ENCODE assay signal across 1 cellular context in the genomic region with DNA sequence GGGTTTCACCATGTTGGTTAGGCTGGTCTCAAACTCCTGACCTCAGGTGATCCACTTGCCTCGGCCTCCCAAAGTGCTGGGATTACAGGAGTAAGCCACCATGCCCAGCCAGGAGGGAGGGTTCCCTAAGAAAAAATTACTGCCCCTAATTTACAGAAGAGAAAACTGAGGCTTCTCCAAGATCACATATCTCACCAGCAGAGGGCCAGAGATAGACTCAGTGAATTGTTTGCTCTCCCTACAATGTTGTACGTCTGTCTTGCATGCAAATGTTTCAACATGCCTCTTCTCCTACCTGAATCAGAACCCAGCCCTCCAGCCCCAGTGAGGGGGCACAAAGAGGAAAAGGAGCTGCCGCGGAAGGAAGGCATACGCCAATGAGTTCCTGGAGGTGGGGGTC.
TF ChIP-seq lines count a peak whose summit lies in the region.

No MANE protein-coding gene starts in this region.

TF ChIP-seq in GM23338, 12 proteins besides CTCF, POLR2A, EP300 and RAD21 (continued from another document):
- TF ChIP-seq, protein P1, sequence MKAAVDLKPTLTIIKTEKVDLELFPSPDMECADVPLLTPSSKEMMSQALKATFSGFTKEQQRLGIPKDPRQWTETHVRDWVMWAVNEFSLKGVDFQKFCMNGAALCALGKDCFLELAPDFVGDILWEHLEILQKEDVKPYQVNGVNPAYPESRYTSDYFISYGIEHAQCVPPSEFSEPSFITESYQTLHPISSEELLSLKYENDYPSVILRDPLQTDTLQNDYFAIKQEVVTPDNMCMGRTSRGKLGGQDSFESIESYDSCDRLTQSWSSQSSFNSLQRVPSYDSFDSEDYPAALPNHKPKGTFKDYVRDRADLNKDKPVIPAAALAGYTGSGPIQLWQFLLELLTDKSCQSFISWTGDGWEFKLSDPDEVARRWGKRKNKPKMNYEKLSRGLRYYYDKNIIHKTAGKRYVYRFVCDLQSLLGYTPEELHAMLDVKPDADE (IDR thresholded peaks at IDR 0.05) = no peak
- TF ChIP-seq, protein P2, sequence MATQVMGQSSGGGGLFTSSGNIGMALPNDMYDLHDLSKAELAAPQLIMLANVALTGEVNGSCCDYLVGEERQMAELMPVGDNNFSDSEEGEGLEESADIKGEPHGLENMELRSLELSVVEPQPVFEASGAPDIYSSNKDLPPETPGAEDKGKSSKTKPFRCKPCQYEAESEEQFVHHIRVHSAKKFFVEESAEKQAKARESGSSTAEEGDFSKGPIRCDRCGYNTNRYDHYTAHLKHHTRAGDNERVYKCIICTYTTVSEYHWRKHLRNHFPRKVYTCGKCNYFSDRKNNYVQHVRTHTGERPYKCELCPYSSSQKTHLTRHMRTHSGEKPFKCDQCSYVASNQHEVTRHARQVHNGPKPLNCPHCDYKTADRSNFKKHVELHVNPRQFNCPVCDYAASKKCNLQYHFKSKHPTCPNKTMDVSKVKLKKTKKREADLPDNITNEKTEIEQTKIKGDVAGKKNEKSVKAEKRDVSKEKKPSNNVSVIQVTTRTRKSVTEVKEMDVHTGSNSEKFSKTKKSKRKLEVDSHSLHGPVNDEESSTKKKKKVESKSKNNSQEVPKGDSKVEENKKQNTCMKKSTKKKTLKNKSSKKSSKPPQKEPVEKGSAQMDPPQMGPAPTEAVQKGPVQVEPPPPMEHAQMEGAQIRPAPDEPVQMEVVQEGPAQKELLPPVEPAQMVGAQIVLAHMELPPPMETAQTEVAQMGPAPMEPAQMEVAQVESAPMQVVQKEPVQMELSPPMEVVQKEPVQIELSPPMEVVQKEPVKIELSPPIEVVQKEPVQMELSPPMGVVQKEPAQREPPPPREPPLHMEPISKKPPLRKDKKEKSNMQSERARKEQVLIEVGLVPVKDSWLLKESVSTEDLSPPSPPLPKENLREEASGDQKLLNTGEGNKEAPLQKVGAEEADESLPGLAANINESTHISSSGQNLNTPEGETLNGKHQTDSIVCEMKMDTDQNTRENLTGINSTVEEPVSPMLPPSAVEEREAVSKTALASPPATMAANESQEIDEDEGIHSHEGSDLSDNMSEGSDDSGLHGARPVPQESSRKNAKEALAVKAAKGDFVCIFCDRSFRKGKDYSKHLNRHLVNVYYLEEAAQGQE (IDR thresholded peaks at IDR 0.05; ENCODE audit: unreplicated experiment) = no peak
